ENCODE assay signal across 22 cellular contexts in the genomic region with DNA sequence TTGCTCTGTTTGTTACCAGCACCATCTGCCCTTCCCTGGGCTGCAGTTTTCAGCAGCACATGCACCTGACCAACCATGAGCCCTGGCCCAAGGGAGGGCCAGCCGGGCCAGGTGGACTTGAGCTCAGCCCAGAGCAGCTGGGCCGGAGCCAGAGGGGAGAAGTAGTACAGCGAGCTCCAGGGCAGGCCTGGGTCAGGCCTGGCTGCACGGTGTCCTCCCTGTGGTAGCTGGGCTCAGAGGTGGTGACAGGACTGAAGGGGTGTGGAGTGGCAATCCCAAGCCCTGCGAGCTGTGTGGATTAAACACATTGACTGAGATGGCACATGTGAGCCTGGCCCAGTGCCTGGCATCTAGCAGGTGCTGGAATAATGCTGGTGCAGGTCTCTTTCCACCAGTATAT.
DNase-seq lines count a peak whose midpoint lies in the region; ATAC-seq and FAIRE-seq lines count a peak whose summit lies in the region.
"Had no signal": no experiment of that assay in that cellular context is flagged by ENCODE, and none has a peak within 500 bp of the region (broad histone marks: within the 10 kb centered on the region; RNA-seq: fewer than 3 reads in every experiment).

No MANE protein-coding gene starts in this region.

- intact Hi-C loops in right cardiac atrium (cut with DNase I): no loop called here

- peak; percentile 22 for ATAC-seq in stimulated activated naive CD8-positive, alpha-beta T cell treated with anti-CD3 and anti-CD28 coated beads, Interleukin-15, amount 100 ng/mL, for 72 hours
- ATAC-seq in stimulated activated naive CD8-positive, alpha-beta T cell treated with anti-CD3 and anti-CD28 coated beads, Interleukin-15, Interleukin-2, amounts not matched to agents 100 U/mL and 50 U/mL, for 24 hours: no peak
- ATAC-seq in right cardiac atrium (peak; percentile 54 to 84), GM18520 (IDR thresholded peaks at IDR 0.05; ENCODE audit: unreplicated experiment) (no peak)

- DNase-seq in stimulated activated naive CD8-positive, alpha-beta T cell treated with anti-CD3 and anti-CD28 coated beads, Interleukin-15, amount 100 ng/mL, for 72 hours: no peak
- no peak for DNase-seq in stimulated activated naive CD8-positive, alpha-beta T cell treated with anti-CD3 and anti-CD28 coated beads, Interleukin-15, Interleukin-2, amounts not matched to agents 100 U/mL and 50 U/mL, for 24 hours
- DNase-seq in cerebellar nuclear complex (lab: John Stamatoyannopoulos, UW): peak; percentile 46 to 76
- peak in 2 of 3 donors; percentile 78 to 79 for DNase-seq in right cardiac atrium
- no peak for DNase-seq in urothelium cell line (ENCODE audit: low spot score)
- DNase-seq in central memory CD4-positive, alpha-beta T cell: no peak
- DNase-seq in DMS 273 treated with DMSO at 0.1 percent for 48 hours (lab: John Stamatoyannopoulos, UW): no peak
- DNase-seq: CD4-positive, alpha-beta T cell; GOT3; HCEC 1CT; NCI-H1092; NCI-H1436; NCI-H187 treated with DMSO at 0.1 percent for 48 hours; NCI-H2107; NCI-H510A; NK-92 treated with Interleukin-12 subunit alpha and Interleukin-12 subunit beta, amount 100 ng/mL, for 24 hours had no signal

- H3K9me3 Mint-ChIP-seq in stimulated activated naive CD8-positive, alpha-beta T cell treated with anti-CD3 and anti-CD28 coated beads, Interleukin-15, amount 100 ng/mL, for 72 hours: no peaks in the 10 kb centered on the region
- H3K9me3 Mint-ChIP-seq: CD4-positive, alpha-beta T cell had no signal

- no peaks in the 10 kb centered on the region for H3K4me1 ChIP-seq in right cardiac atrium (ENCODE audit: control insufficient read depth, insufficient read depth, low read length)
- H3K4me1 ChIP-seq: Caco-2 had no signal

- H3K4me3 Mint-ChIP-seq in stimulated activated naive CD8-positive, alpha-beta T cell treated with anti-CD3 and anti-CD28 coated beads, Interleukin-15, amount 100 ng/mL, for 72 hours: no peak overlapping the region
- H3K4me3 Mint-ChIP-seq: CD4-positive, alpha-beta T cell had no signal

- no peaks in the 10 kb centered on the region for H3K9me3 ChIP-seq in right cardiac atrium (ENCODE audit: control insufficient read depth, low read length)
- H3K9me3 ChIP-seq: BLaER1, Caco-2, SJSA1 had no signal

- no peaks in the 10 kb centered on the region for H3K4me1 Mint-ChIP-seq in stimulated activated naive CD8-positive, alpha-beta T cell treated with anti-CD3 and anti-CD28 coated beads, Interleukin-15, amount 100 ng/mL, for 72 hours

- no peaks in the 10 kb centered on the region for H3K27me3 ChIP-seq in right cardiac atrium (ENCODE audit: control insufficient read depth, insufficient read depth)
- H3K27me3 ChIP-seq: BLaER1, SJSA1 had no signal

- H3K4me3 ChIP-seq in right cardiac atrium (ENCODE audit: low read length): no peak overlapping the region
- H3K4me3 ChIP-seq: BLaER1, SJSA1 had no signal

- FAIRE-seq in urothelium cell line (lab: Jason Lieb, UNC): peak; percentile 9
- FAIRE-seq: GM12892 had no signal

- H3K27me3 Mint-ChIP-seq in stimulated activated naive CD8-positive, alpha-beta T cell treated with anti-CD3 and anti-CD28 coated beads, Interleukin-15, amount 100 ng/mL, for 72 hours: no peaks in the 10 kb centered on the region
- H3K27me3 Mint-ChIP-seq: CD4-positive, alpha-beta T cell had no signal

- H3K27ac ChIP-seq in right cardiac atrium (ENCODE audit: low read length): no peak overlapping the region
- H3K27ac ChIP-seq: BLaER1, HL-60, SJSA1 had no signal

- WGBS in right cardiac atrium: 67% methylated on average over 5 of the region's 5 CpGs

- H3K27ac Mint-ChIP-seq in stimulated activated naive CD8-positive, alpha-beta T cell treated with anti-CD3 and anti-CD28 coated beads, Interleukin-15, amount 100 ng/mL, for 72 hours: no peak overlapping the region
- H3K27ac Mint-ChIP-seq: CD4-positive, alpha-beta T cell had no signal

Comparison
In these comparisons a context has a peak if more than half of its experiments do, and no peak if none do; other contexts are left out.
1. ATAC-seq: peak in stimulated activated naive CD8-positive, alpha-beta T cell treated with anti-CD3 and anti-CD28 coated beads, Interleukin-15, amount 100 ng/mL, for 72 hours (single experiment) and right cardiac atrium (2 of 2); none in stimulated activated naive CD8-positive, alpha-beta T cell treated with anti-CD3 and anti-CD28 coated beads, Interleukin-15, Interleukin-2, amounts not matched to agents 100 U/mL and 50 U/mL, for 24 hours (single experiment) and GM18520 (single experiment).
2. DNase-seq: peak in cerebellar nuclear complex (2 of 2) and right cardiac atrium (2 of 3); none in stimulated activated naive CD8-positive, alpha-beta T cell treated with anti-CD3 and anti-CD28 coated beads, Interleukin-15, amount 100 ng/mL, for 72 hours (0 of 2), stimulated activated naive CD8-positive, alpha-beta T cell treated with anti-CD3 and anti-CD28 coated beads, Interleukin-15, Interleukin-2, amounts not matched to agents 100 U/mL and 50 U/mL, for 24 hours (single experiment), urothelium cell line (single experiment), central memory CD4-positive, alpha-beta T cell (single experiment) and DMS 273 treated with DMSO at 0.1 percent for 48 hours (single experiment).